9 cellular contexts compared by ENCODE assay signal in the genomic region with DNA sequence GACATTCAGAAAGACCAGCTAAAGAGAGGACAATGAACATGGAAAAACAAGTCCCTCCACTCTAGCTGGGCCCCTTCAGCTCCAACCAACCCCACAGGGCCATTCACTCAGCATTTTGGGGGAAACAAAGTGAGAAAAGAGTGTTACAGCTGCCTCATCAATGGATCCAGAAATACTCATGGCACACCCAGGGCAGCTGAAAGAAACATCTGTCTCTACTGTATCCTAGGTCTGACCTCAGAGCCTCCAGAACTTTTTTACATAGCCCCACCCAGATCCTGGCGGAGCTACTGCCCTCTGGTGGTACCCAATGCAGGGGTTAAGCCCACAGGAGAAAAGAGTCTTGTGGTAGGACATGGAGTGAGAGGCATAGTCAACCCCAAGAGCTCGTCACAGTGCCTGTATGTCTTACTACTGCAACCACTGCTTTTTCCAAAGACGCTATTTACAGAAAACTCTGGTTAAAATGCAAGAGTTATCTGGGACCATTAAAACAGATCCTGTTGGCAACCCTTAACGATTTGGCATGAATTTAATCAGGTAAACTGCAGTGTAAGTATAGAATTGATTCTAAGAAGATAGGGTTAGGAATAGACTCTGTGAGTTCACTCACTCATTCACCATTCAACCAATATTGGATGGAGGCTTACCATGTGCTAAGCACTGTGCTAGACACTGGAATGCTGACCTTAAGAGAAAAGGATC. TPM values are rescaled to one million over a fixed set of nuclear protein-coding genes. Genes with fewer than 3 reads are reported as not detected.
DNase-seq lines count a peak whose midpoint lies in the region; ATAC-seq and TF ChIP-seq lines count a peak whose summit lies in the region.
"Had no signal": no experiment of that assay in that cellular context is flagged by ENCODE, and none has a peak within 500 bp of the region (broad histone marks: within the 10 kb centered on the region; RNA-seq: fewer than 3 reads in every experiment).

No MANE protein-coding gene starts in this region.

- no peak overlapping the region for H3K27ac ChIP-seq in upper lobe of right lung
- H3K27ac ChIP-seq: thoracic aorta had no signal

- H3K36me3 ChIP-seq in upper lobe of right lung = no peaks in the 10 kb centered on the region
- H3K36me3 ChIP-seq: thoracic aorta had no signal

- ATAC-seq in activated T-cell treated with anti-CD3 and anti-CD28 coated beads, Interleukin-2, amount 50 U/mL, for 4 hours = peak; percentile 69 to 78
- ATAC-seq in left colon (peak; percentile 34), upper lobe of right lung (peak; percentile 77), GM21390 (IDR thresholded peaks at IDR 0.05; ENCODE audit: unreplicated experiment) (no peak), HG03097 (IDR thresholded peaks at IDR 0.05; ENCODE audit: low FRiP score, unreplicated experiment) (no peak)

- no peaks in the 10 kb centered on the region for H3K27me3 Mint-ChIP-seq in activated T-cell treated with anti-CD3 and anti-CD28 coated beads, Interleukin-2, amount 50 U/mL, for 4 hours (ENCODE audit: low read depth)

- intact Hi-C loops in left colon (cut with DNase I, micrococcal nuclease) (no loop called here), upper lobe of right lung (cut with DNase I) (no loop called here)

- peak; percentile 67 for DNase-seq in A172 (ENCODE audit: low spot score)
- peak; percentile 21 for DNase-seq in GM12864 (ENCODE audit: low read depth)
- DNase-seq in NCI-H82 (lab: John Stamatoyannopoulos, UW) = peak; percentile 71
- no peak for DNase-seq in activated T-cell treated with anti-CD3 and anti-CD28 coated beads, Interleukin-2, amount 50 U/mL, for 4 hours
- DNase-seq in left colon = peak; percentile 37 to 67
- DNase-seq in upper lobe of right lung = no peak

- peaks cover 12% of the 10 kb centered on the region for H3K4me1 Mint-ChIP-seq in activated T-cell treated with anti-CD3 and anti-CD28 coated beads, Interleukin-2, amount 50 U/mL, for 4 hours (ENCODE audit: low read depth)

- no peaks in the 10 kb centered on the region for H3K27me3 ChIP-seq in upper lobe of right lung

- TF ChIP-seq CTCF in GM12864 (IDR thresholded peaks at IDR 0.05; ENCODE audit: low read depth, low read length, missing control alignments) (peak; percentile 75), upper lobe of right lung (IDR thresholded peaks at IDR 0.05) (peak; percentile 37)

- no peaks in the 10 kb centered on the region for H3K9me3 Mint-ChIP-seq in activated T-cell treated with anti-CD3 and anti-CD28 coated beads, Interleukin-2, amount 50 U/mL, for 4 hours

- H3K9me3 ChIP-seq in upper lobe of right lung = no peaks in the 10 kb centered on the region
- H3K9me3 ChIP-seq: thoracic aorta had no signal

- H3K4me3 Mint-ChIP-seq in activated T-cell treated with anti-CD3 and anti-CD28 coated beads, Interleukin-2, amount 50 U/mL, for 4 hours = no peak overlapping the region

- H3K4me1 ChIP-seq in upper lobe of right lung = peaks cover 18% of the 10 kb centered on the region

- H3K36me3 Mint-ChIP-seq in activated T-cell treated with anti-CD3 and anti-CD28 coated beads, Interleukin-2, amount 50 U/mL, for 4 hours (ENCODE audit: insufficient read depth) = peaks cover 11% of the 10 kb centered on the region

- no peak overlapping the region for H3K4me3 ChIP-seq in GM12864 (ENCODE audit: low read depth, low read length)
- H3K4me3 ChIP-seq in upper lobe of right lung = no peak overlapping the region
- H3K4me3 ChIP-seq: thoracic aorta had no signal

RNA-seq across cellular contexts. Expression of a gene that starts 37.4 kb away (rescaled TPM):
- 0.24 TPM in 1 of 2 replicates, not detected in the other for total RNA-seq in A172 (2014; rRNA removed; shearing (Covaris generic))
- total RNA-seq in activated T-cell treated with anti-CD3 and anti-CD28 coated beads, Interleukin-2, amount 50 U/mL, for 4 hours = not detected
- total RNA-seq in left colon = under 1 TPM in 1 of 2 donors, not detected in 1; 0.20 TPM
- total RNA-seq in upper lobe of right lung = not detected
- total RNA-seq: thoracic aorta had no signal

RNA-seq across cellular contexts. Expression of a gene that starts 45.0 kb away (rescaled TPM):
- total RNA-seq in A172 (2014; rRNA removed; shearing (Covaris generic)) = 230 and 292 TPM in 2 replicates
- 100 to 1,000 TPM; 307 to 331 (median 310) TPM for total RNA-seq in activated T-cell treated with anti-CD3 and anti-CD28 coated beads, Interleukin-2, amount 50 U/mL, for 4 hours
- total RNA-seq in left colon = 100 to 1,000 TPM; 199 to 225 TPM
- total RNA-seq in upper lobe of right lung = 78.8 TPM

RNA-seq across cellular contexts. Expression of a gene that starts 51.7 kb away (rescaled TPM):
- 11.4 and 15.1 TPM in 2 replicates for total RNA-seq in A172 (2014; rRNA removed; shearing (Covaris generic))
- 10 to 100 TPM; 22.4 to 23.1 (median 22.9) TPM for total RNA-seq in activated T-cell treated with anti-CD3 and anti-CD28 coated beads, Interleukin-2, amount 50 U/mL, for 4 hours
- total RNA-seq in left colon = 100 to 1,000 TPM; 109 to 140 TPM
- 85.2 TPM for total RNA-seq in upper lobe of right lung

Comparison
In these comparisons a context has a peak if more than half of its experiments do, and no peak if none do; other contexts are left out.
1. DNase-seq: peak in A172 (single experiment), GM12864 (single experiment), NCI-H82 (single experiment) and left colon (2 of 2); none in activated T-cell treated with anti-CD3 and anti-CD28 coated beads, Interleukin-2, amount 50 U/mL, for 4 hours (single experiment) and upper lobe of right lung (single experiment).
2. ATAC-seq: peak in activated T-cell treated with anti-CD3 and anti-CD28 coated beads, Interleukin-2, amount 50 U/mL, for 4 hours (2 of 2), left colon (single experiment) and upper lobe of right lung (single experiment); none in GM21390 (single experiment) and HG03097 (single experiment).